Comparison of ENCODE assay signal across 7 cellular contexts in genomic region chr5:153005711-153006110, GRCh38.
"Had no signal": no experiment of that assay in that cellular context is flagged by ENCODE, and none has a peak within 500 bp of the region (broad histone marks: within the 10 kb centered on the region; RNA-seq: fewer than 3 reads in every experiment).

No MANE protein-coding gene starts in this region.

- DNase-seq: IMR-90, KBM-7, KG1 had no signal

- ATAC-seq: HepG2 had no signal

- H3K27me3 Mint-ChIP-seq: IgD-negative memory B cell had no signal

- H3K4me3 Mint-ChIP-seq: IgD-negative memory B cell had no signal

- FAIRE-seq: HepG2, HTR-8/SVneo had no signal

- H3K36me3 Mint-ChIP-seq: IgD-negative memory B cell had no signal

- H3K27ac ChIP-seq: HL-60 had no signal

- H3K27ac Mint-ChIP-seq: IgD-negative memory B cell had no signal

- H3K4me1 Mint-ChIP-seq: IgD-negative memory B cell had no signal
